In genomic region chr17:40355123-40355803, GRCh38 we compare ENCODE assay signal across 8 cellular contexts. TPM values are rescaled to one million over a fixed set of nuclear protein-coding genes. Genes with fewer than 3 reads are reported as not detected.
DNase-seq lines count a peak whose midpoint lies in the region; ATAC-seq, FAIRE-seq and TF ChIP-seq lines count a peak whose summit lies in the region.

No MANE protein-coding gene starts in this region.

- ATAC-seq in Panc1 (peak; percentile 82), gastroesophageal sphincter (peak; percentile 69), GM19395 (IDR thresholded peaks at IDR 0.05; ENCODE audit: unreplicated experiment) (no peak)

- peak; percentile 90 for DNase-seq in AG20443 (ENCODE audit: low spot score)
- peak; percentile 86 for DNase-seq in H54 (ENCODE audit: insufficient read length, low spot score)
- DNase-seq in Panc1 (ENCODE audit: low read depth, low spot score), result no peak
- peak; percentile 62 for DNase-seq in activated effector memory CD4-positive, alpha-beta T cell treated with Interleukin-2 at 50 U/mL for 16 hours
- DNase-seq in progenitor cell of endocrine pancreas (ENCODE audit: low spot score, unreplicated experiment), result peak; percentile 87
- DNase-seq in urothelium cell line (ENCODE audit: low spot score), result peak; percentile 73

- no peak overlapping the region for H3K27ac ChIP-seq in Panc1 (ENCODE audit: low read length)
- peak overlapping the region in 3 of 4 donors; percentile 55 to 67 (median 65) for H3K27ac ChIP-seq in gastroesophageal sphincter

- peaks cover 37% of the 10 kb centered on the region for H3K4me1 Mint-ChIP-seq in progenitor cell of endocrine pancreas (ENCODE audit: low read depth)

- H3K27me3 Mint-ChIP-seq in progenitor cell of endocrine pancreas, result peaks cover 3% of the 10 kb centered on the region

- H3K4me3 ChIP-seq in Panc1 (ENCODE audit: low read depth in 2 of 2, low read length in 2 of 2), result no peak overlapping the region
- H3K4me3 ChIP-seq in gastroesophageal sphincter, result no peak overlapping the region

- CTCF ChIA-PET in Panc1 (lab: Charles Lee), result interaction anchor here (0.5 to 6.8 kb wide), 7 partner anchors 19 to 393 kb away, joined by 3 to 81 read pairs (median 4); no protein-coding TSS in a partner anchor

- H3K36me3 ChIP-seq in Panc1 (ENCODE audit: control insufficient read depth, insufficient read depth, low read length) (no peaks in the 10 kb centered on the region), gastroesophageal sphincter (peaks cover 0 to 67% of the 10 kb centered on the region in 2 donors)

- TF ChIP-seq EP300 in gastroesophageal sphincter (IDR thresholded peaks at IDR 0.05), result no peak

- H3K27ac Mint-ChIP-seq in progenitor cell of endocrine pancreas, result no peak overlapping the region

- H3K27me3 ChIP-seq in Panc1 (ENCODE audit: control insufficient read depth, insufficient read depth, low read length) (no peaks in the 10 kb centered on the region), gastroesophageal sphincter (no peaks in the 10 kb centered on the region)

- TF ChIP-seq CTCF in Panc1 (IDR thresholded peaks at IDR 0.05) (peak; percentile 97), gastroesophageal sphincter (IDR thresholded peaks at IDR 0.05) (peak in 3 of 4 experiments; percentile 98 to 99 (median 98)), progenitor cell of endocrine pancreas (IDR thresholded peaks at IDR 0.05; ENCODE audit: unreplicated experiment) (peak; percentile 94)

- POLR2A ChIA-PET in Panc1 (lab: Charles Lee), result no interaction called here

- H3K4me1 ChIP-seq in Panc1 (ENCODE audit: control insufficient read depth, insufficient read depth, low read length) (peaks cover 39% of the 10 kb centered on the region), gastroesophageal sphincter (peaks cover 0 to 82% (median 22%) of the 10 kb centered on the region in 3 donors)

- no peak overlapping the region for H3K4me3 Mint-ChIP-seq in progenitor cell of endocrine pancreas (ENCODE audit: low read depth)

- no TSS peak for BruUV-seq in Panc1 (replicated peaks; lab: Mats Ljungman, UMichigan)

- no peak for FAIRE-seq in H54 (lab: Jason Lieb, UNC)
- no peak for FAIRE-seq in urothelium cell line (lab: Jason Lieb, UNC)

- H3K9me3 ChIP-seq in Panc1 (ENCODE audit: control insufficient read depth, insufficient read depth, low read depth, low read length) (no peaks in the 10 kb centered on the region), gastroesophageal sphincter (no peaks in the 10 kb centered on the region)

- WGBS in gastroesophageal sphincter (ENCODE audit: low coverage in 1 of 2), 2 donors, result 100% methylated on average over 1 of the region's 29 CpGs; no CpG with 5 or more reads in 1 of the 2 donors

- H3K9me3 Mint-ChIP-seq in progenitor cell of endocrine pancreas (ENCODE audit: low read depth), result no peaks in the 10 kb centered on the region

- no peak for TF ChIP-seq POLR2A in H54 (IDR thresholded peaks at IDR 0.05; ENCODE audit: low read depth, low read length)
- TF ChIP-seq POLR2A in gastroesophageal sphincter (IDR thresholded peaks at IDR 0.05), result no peak

- in situ Hi-C loops in Panc1 (cut with HindIII; ENCODE audit: low pct_unique_long_range_greater_than_20kb, low sequenced_read_pairs), result no loop called here

- peaks cover 10% of the 10 kb centered on the region for H3K36me3 Mint-ChIP-seq in progenitor cell of endocrine pancreas (ENCODE audit: insufficient read depth)

- intact Hi-C loops in Panc1 (cut with micrococcal nuclease; ENCODE audit: unreplicated experiment), result loop anchor here (1.0 to 5.0 kb wide), 2 partner anchors 52 to 177 kb away; no protein-coding TSS in a partner anchor

RNA-seq across cellular contexts. Expression of gene GJD3, which starts 9.3 kb away (rescaled TPM):
- total RNA-seq in Panc1 (2021; ENCODE audit: unreplicated experiment) (0.33 TPM), gastroesophageal sphincter (1 to 10 TPM in 1 of 4 donors, not detected in 3; 2.5 TPM), progenitor cell of endocrine pancreas (not detected in 2 replicates)
- 5.8 TPM for polyA plus RNA-seq in Panc1 (2012; ENCODE audit: insufficient read length)

RNA-seq across cellular contexts. Expression of gene RARA, which starts 46.3 kb away (rescaled TPM):
- total RNA-seq in Panc1 (2021; ENCODE audit: unreplicated experiment), result 55.6 TPM
- polyA plus RNA-seq in Panc1 (2012; ENCODE audit: insufficient read length), result 59.9 TPM
- total RNA-seq in gastroesophageal sphincter, result 10 to 100 TPM; 18.5 to 41.8 (median 28.5) TPM
- total RNA-seq in progenitor cell of endocrine pancreas, result 50.8 and 51.3 TPM in 2 replicates
